In genomic region chr6:37242429-37243052, GRCh38 we compare ENCODE assay signal across 1 cellular context.
TF ChIP-seq lines count a peak whose summit lies in the region.

No MANE protein-coding gene starts in this region.

TF ChIP-seq in HEK293, 187 proteins besides CTCF, POLR2A, EP300 and RAD21 (continued from another document and continues in another):
- TF ChIP-seq, protein P1, sequence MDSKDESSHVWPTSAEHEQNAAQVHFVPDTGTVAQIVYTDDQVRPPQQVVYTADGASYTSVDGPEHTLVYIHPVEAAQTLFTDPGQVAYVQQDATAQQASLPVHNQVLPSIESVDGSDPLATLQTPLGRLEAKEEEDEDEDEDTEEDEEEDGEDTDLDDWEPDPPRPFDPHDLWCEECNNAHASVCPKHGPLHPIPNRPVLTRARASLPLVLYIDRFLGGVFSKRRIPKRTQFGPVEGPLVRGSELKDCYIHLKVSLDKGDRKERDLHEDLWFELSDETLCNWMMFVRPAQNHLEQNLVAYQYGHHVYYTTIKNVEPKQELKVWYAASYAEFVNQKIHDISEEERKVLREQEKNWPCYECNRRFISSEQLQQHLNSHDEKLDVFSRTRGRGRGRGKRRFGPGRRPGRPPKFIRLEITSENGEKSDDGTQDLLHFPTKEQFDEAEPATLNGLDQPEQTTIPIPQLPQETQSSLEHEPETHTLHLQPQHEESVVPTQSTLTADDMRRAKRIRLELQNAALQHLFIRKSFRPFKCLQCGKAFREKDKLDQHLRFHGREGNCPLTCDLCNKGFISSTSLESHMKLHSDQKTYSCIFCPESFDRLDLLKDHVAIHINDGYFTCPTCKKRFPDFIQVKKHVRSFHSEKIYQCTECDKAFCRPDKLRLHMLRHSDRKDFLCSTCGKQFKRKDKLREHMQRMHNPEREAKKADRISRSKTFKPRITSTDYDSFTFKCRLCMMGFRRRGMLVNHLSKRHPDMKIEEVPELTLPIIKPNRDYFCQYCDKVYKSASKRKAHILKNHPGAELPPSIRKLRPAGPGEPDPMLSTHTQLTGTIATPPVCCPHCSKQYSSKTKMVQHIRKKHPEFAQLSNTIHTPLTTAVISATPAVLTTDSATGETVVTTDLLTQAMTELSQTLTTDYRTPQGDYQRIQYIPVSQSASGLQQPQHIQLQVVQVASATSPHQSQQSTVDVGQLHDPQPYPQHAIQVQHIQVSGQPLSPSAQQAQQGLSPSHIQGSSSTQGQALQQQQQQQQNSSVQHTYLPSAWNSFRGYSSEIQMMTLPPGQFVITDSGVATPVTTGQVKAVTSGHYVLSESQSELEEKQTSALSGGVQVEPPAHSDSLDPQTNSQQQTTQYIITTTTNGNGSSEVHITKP (tag by site-specific recombination; IDR thresholded peaks at IDR 0.05): peak; percentile 56
- no peak for TF ChIP-seq ZNF530 (tag by site-specific recombination; IDR thresholded peaks at IDR 0.05; ENCODE audit: low read depth)
- TF ChIP-seq KLF1 (tag by site-specific recombination; IDR thresholded peaks at IDR 0.05): no peak
- no peak for TF ChIP-seq ZFP3 (tag by site-specific recombination; IDR thresholded peaks at IDR 0.05; ENCODE audit: low read depth)
- TF ChIP-seq KLF8 (tag by site-specific recombination; IDR thresholded peaks at IDR 0.05): peak; percentile 63; the same call in 1 of the 2 replicates
- TF ChIP-seq ZSCAN16 (tag by site-specific recombination; IDR thresholded peaks at IDR 0.05): no peak
- TF ChIP-seq GFI1B (tag by site-specific recombination; IDR thresholded peaks at IDR 0.05): no peak
- TF ChIP-seq, protein P2, sequence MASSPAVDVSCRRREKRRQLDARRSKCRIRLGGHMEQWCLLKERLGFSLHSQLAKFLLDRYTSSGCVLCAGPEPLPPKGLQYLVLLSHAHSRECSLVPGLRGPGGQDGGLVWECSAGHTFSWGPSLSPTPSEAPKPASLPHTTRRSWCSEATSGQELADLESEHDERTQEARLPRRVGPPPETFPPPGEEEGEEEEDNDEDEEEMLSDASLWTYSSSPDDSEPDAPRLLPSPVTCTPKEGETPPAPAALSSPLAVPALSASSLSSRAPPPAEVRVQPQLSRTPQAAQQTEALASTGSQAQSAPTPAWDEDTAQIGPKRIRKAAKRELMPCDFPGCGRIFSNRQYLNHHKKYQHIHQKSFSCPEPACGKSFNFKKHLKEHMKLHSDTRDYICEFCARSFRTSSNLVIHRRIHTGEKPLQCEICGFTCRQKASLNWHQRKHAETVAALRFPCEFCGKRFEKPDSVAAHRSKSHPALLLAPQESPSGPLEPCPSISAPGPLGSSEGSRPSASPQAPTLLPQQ (tag by site-specific recombination; IDR thresholded peaks at IDR 0.05): peak; percentile 79
- TF ChIP-seq ELK4 (IDR thresholded peaks at IDR 0.05; ENCODE audit: borderline replicate concordance, low read depth, low read length): no peak
- no peak for TF ChIP-seq ZNF311 (tag by site-specific recombination; IDR thresholded peaks at IDR 0.05; ENCODE audit: borderline replicate concordance)
- TF ChIP-seq ZBTB21 (tag by site-specific recombination; IDR thresholded peaks at IDR 0.05): peak; percentile 79
- no peak for TF ChIP-seq ZNF544 (tag by site-specific recombination; IDR thresholded peaks at IDR 0.05)
- peak; percentile 61; the same call in 1 of the 2 replicates for TF ChIP-seq MEIS1 (CRISPR knock-in tag; IDR thresholded peaks at IDR 0.05; ENCODE audit: borderline replicate concordance)
- no peak for TF ChIP-seq HOXC10 (CRISPR knock-in tag; IDR thresholded peaks at IDR 0.05)
- 0 out of 2 replicates have a peak, but pooled peaks have one; percentile 26 for TF ChIP-seq ZFHX2 (tag by site-specific recombination; conservative IDR thresholded peaks at IDR 0.05)
- TF ChIP-seq ZNF658 (tag by site-specific recombination; IDR thresholded peaks at IDR 0.05): no peak
- TF ChIP-seq ZNF600 (tag by site-specific recombination; IDR thresholded peaks at IDR 0.05): peak; percentile 64
- no peak for TF ChIP-seq FEZF1 (tag by site-specific recombination; IDR thresholded peaks at IDR 0.05)
- no peak for TF ChIP-seq ZNF580 (tag by site-specific recombination; IDR thresholded peaks at IDR 0.05)
- TF ChIP-seq ZNF610 (tag by site-specific recombination; IDR thresholded peaks at IDR 0.05; ENCODE audit: borderline replicate concordance): no peak
- TF ChIP-seq ZNF366 (tag by site-specific recombination; conservative IDR thresholded peaks at IDR 0.05): peak; percentile 96
- TF ChIP-seq ZNF223 (tag by site-specific recombination; IDR thresholded peaks at IDR 0.05): no peak
- TF ChIP-seq, protein P3, sequence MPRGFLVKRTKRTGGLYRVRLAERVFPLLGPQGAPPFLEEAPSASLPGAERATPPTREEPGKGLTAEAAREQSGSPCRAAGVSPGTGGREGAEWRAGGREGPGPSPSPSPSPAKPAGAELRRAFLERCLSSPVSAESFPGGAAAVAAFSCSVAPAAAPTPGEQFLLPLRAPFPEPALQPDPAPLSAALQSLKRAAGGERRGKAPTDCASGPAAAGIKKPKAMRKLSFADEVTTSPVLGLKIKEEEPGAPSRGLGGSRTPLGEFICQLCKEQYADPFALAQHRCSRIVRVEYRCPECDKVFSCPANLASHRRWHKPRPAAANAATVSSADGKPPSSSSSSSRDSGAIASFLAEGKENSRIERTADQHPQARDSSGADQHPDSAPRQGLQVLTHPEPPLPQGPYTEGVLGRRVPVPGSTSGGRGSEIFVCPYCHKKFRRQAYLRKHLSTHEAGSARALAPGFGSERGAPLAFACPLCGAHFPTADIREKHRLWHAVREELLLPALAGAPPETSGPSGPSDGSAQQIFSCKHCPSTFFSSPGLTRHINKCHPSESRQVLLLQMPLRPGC (tag by site-specific recombination; IDR thresholded peaks at IDR 0.05): peak; percentile 79
- TF ChIP-seq, protein P4, sequence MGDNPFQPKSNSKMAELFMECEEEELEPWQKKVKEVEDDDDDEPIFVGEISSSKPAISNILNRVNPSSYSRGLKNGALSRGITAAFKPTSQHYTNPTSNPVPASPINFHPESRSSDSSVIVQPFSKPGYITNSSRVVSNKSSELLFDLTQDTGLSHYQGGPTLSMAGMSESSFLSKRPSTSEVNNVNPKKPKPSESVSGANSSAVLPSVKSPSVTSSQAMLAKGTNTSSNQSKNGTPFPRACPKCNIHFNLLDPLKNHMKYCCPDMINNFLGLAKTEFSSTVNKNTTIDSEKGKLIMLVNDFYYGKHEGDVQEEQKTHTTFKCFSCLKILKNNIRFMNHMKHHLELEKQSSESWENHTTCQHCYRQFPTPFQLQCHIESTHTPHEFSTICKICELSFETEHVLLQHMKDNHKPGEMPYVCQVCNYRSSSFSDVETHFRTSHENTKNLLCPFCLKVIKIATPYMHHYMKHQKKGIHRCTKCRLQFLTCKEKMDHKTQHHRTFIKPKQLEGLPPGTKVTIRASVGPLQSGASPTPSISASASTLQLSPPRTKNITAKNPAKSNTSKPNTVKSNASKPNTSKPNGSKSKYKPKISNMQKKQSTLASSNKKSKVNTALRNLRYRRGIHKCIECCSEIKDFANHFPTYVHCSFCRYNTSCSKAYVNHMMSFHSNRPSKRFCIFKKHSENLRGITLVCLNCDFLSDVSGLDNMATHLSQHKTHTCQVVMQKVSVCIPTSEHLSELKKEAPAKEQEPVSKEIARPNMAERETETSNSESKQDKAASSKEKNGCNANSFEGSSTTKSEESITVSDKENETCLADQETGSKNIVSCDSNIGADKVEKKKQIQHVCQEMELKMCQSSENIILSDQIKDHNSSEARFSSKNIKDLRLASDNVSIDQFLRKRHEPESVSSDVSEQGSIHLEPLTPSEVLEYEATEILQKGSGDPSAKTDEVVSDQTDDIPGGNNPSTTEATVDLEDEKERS (tag by site-specific recombination; IDR thresholded peaks at IDR 0.05): no peak
- TF ChIP-seq ZNF169 (tag by site-specific recombination; IDR thresholded peaks at IDR 0.05): no peak
- TF ChIP-seq ZBTB17 (tag by site-specific recombination; IDR thresholded peaks at IDR 0.05): peak; percentile 54
- TF ChIP-seq ZNF112 (tag by site-specific recombination; IDR thresholded peaks at IDR 0.05): no peak
- no peak for TF ChIP-seq ZNF341 (tag by site-specific recombination; IDR thresholded peaks at IDR 0.05; ENCODE audit: low read depth)
- no peak for TF ChIP-seq ZNF23 (tag by site-specific recombination; IDR thresholded peaks at IDR 0.05; ENCODE audit: borderline replicate concordance)
- TF ChIP-seq ZNF138 (tag by site-specific recombination; IDR thresholded peaks at IDR 0.05; ENCODE audit: borderline replicate concordance): no peak
- TF ChIP-seq REPIN1 (tag by site-specific recombination; IDR thresholded peaks at IDR 0.05; ENCODE audit: low read depth): no peak
- TF ChIP-seq ZNF510 (tag by site-specific recombination; IDR thresholded peaks at IDR 0.05; ENCODE audit: insufficient replicate concordance): no peak
- no peak for TF ChIP-seq ZNF19 (tag by site-specific recombination; IDR thresholded peaks at IDR 0.05; ENCODE audit: low read depth)
- no peak for TF ChIP-seq HOXD13 (CRISPR knock-in tag; IDR thresholded peaks at IDR 0.05; ENCODE audit: borderline replicate concordance)
- no peak for TF ChIP-seq ZBTB6 (tag by site-specific recombination; IDR thresholded peaks at IDR 0.05)
- TF ChIP-seq ZFP41 (tag by site-specific recombination; IDR thresholded peaks at IDR 0.05; ENCODE audit: borderline replicate concordance): no peak
- TF ChIP-seq ZNF114 (tag by site-specific recombination; IDR thresholded peaks at IDR 0.05): no peak
- no peak for TF ChIP-seq ZNF121 (tag by site-specific recombination; IDR thresholded peaks at IDR 0.05)
- peak; percentile 43; the same call in 1 of the 2 replicates for TF ChIP-seq ZNF324 (tag by site-specific recombination; IDR thresholded peaks at IDR 0.05)
- TF ChIP-seq ZNF48 (tag by site-specific recombination; IDR thresholded peaks at IDR 0.05): no peak
- TF ChIP-seq GLIS1 (tag by site-specific recombination; IDR thresholded peaks at IDR 0.05): 0 out of 2 replicates have a peak, but pooled peaks have one; percentile 8
- TF ChIP-seq ZNF211 (tag by site-specific recombination; IDR thresholded peaks at IDR 0.05; ENCODE audit: low read depth): no peak
- TF ChIP-seq, protein P5, sequence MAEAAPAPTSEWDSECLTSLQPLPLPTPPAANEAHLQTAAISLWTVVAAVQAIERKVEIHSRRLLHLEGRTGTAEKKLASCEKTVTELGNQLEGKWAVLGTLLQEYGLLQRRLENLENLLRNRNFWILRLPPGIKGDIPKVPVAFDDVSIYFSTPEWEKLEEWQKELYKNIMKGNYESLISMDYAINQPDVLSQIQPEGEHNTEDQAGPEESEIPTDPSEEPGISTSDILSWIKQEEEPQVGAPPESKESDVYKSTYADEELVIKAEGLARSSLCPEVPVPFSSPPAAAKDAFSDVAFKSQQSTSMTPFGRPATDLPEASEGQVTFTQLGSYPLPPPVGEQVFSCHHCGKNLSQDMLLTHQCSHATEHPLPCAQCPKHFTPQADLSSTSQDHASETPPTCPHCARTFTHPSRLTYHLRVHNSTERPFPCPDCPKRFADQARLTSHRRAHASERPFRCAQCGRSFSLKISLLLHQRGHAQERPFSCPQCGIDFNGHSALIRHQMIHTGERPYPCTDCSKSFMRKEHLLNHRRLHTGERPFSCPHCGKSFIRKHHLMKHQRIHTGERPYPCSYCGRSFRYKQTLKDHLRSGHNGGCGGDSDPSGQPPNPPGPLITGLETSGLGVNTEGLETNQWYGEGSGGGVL (tag by site-specific recombination; IDR thresholded peaks at IDR 0.05): 0 out of 2 replicates have a peak, but pooled peaks have one; percentile 28
- no peak for TF ChIP-seq ZNF292 (tag by site-specific recombination; IDR thresholded peaks at IDR 0.05; ENCODE audit: borderline replicate concordance, low read depth)
- no peak for TF ChIP-seq ZNF140 (tag by site-specific recombination; IDR thresholded peaks at IDR 0.05)
- peak; percentile 81 for TF ChIP-seq SP7 (tag by site-specific recombination; IDR thresholded peaks at IDR 0.05)
- TF ChIP-seq TCF7L2 (IDR thresholded peaks at IDR 0.05; ENCODE audit: borderline replicate concordance, low read depth, low read length): no peak
- TF ChIP-seq ZBTB10 (tag by site-specific recombination; IDR thresholded peaks at IDR 0.05): no peak; the same call in 1 of the 2 replicates
- no peak for TF ChIP-seq ZNF302 (tag by site-specific recombination; IDR thresholded peaks at IDR 0.05; ENCODE audit: low read depth)
- TF ChIP-seq ZNF221 (tag by site-specific recombination; IDR thresholded peaks at IDR 0.05; ENCODE audit: borderline replicate concordance): no peak
- TF ChIP-seq IKZF3 (tag by site-specific recombination; IDR thresholded peaks at IDR 0.05): no peak
- TF ChIP-seq ZNF10 (tag by site-specific recombination; IDR thresholded peaks at IDR 0.05): peak; percentile 79
- TF ChIP-seq ZNF660 (tag by site-specific recombination; IDR thresholded peaks at IDR 0.05): peak; percentile 82
